9 cellular contexts compared by ENCODE assay signal in genomic region chr16:27326738-27327585, GRCh38. TPM values are rescaled to one million over a fixed set of nuclear protein-coding genes. Genes with fewer than 3 reads are reported as not detected.
A peak's percentile ranks its signal among the peaks of the same experiment; 100 is the strongest.
DNase-seq lines count a peak whose midpoint lies in the region; FAIRE-seq and TF ChIP-seq lines count a peak whose summit lies in the region.
"Had no signal": no experiment of that assay in that cellular context is flagged by ENCODE, and none has a peak within 500 bp of the region (broad histone marks: within the 10 kb centered on the region; RNA-seq: fewer than 3 reads in every experiment).

No MANE protein-coding gene starts in this region.

- no peaks in the 10 kb centered on the region for H3K27me3 ChIP-seq in H7 (ENCODE audit: control insufficient read depth, insufficient read depth, low read length)

- no peak overlapping the region for H3K4me3 ChIP-seq in H7 (ENCODE audit: insufficient read depth, low read depth, low read length)
- H3K4me3 ChIP-seq in retinal pigment epithelial cell (ENCODE audit: low read length) = no peak overlapping the region

- DNase-seq in AG08395 (ENCODE audit: low spot score) (peak; percentile 93), H7 (peak; percentile 93), RCC 7860 (ENCODE audit: low spot score) (peak; percentile 92), hepatic stellate cell (ENCODE audit: low spot score) (peak; percentile 95), retinal pigment epithelial cell (ENCODE audit: low read depth) (peak; percentile 75), NCI-H1694 treated with DMSO at 0.1 percent for 48 hours (lab: John Stamatoyannopoulos, UW) (no peak), NCI-H526 treated with DMSO at 0.1 percent for 48 hours (lab: John Stamatoyannopoulos, UW) (no peak)

- FAIRE-seq in RCC 7860 (lab: Jason Lieb, UNC) = peak; percentile 81
- FAIRE-seq: frontal cortex had no signal

- peak overlapping the region; percentile 69 for H3K27ac ChIP-seq in angular gyrus (ENCODE audit: low read depth, low read length)

- peak; percentile 2 for TF ChIP-seq CTCF in retinal pigment epithelial cell (conservative IDR thresholded peaks at IDR 0.05; ENCODE audit: low read depth, low read length)

- no peaks in the 10 kb centered on the region for H3K36me3 ChIP-seq in H7 (replicated peaks; ENCODE audit: control insufficient read depth, insufficient read depth, low read length)

RNA-seq across cellular contexts. Expression of gene IL4R, which starts 13.2 kb away (rescaled TPM):
- 17.5 and 29.0 TPM in 2 replicates for total RNA-seq in H7 (2014; rRNA removed; shearing (Covaris generic))

RNA-seq across cellular contexts. Expression of gene NSMCE1, which starts 58.4 kb away (rescaled TPM):
- total RNA-seq in H7 (2014; rRNA removed; shearing (Covaris generic)) = 22.8 and 24.7 TPM in 2 replicates

Comparison
In these comparisons a context has a peak if more than half of its experiments do, and no peak if none do; other contexts are left out.
1. DNase-seq: peak in AG08395 (single experiment), H7 (single experiment), RCC 7860 (single experiment), hepatic stellate cell (single experiment) and retinal pigment epithelial cell (single experiment); none in NCI-H1694 treated with DMSO at 0.1 percent for 48 hours (single experiment) and NCI-H526 treated with DMSO at 0.1 percent for 48 hours (single experiment).